ENCODE assay signal across 24 cellular contexts in genomic region chrX:150769408-150769807, GRCh38.
"Had no signal": no experiment of that assay in that cellular context is flagged by ENCODE, and none has a peak within 500 bp of the region (broad histone marks: within the 10 kb centered on the region; RNA-seq: fewer than 3 reads in every experiment).

No MANE protein-coding gene starts in this region.

- H3K4me3 ChIP-seq: gastrocnemius medialis, left lung, psoas muscle, sigmoid colon, stomach, thoracic aorta, transverse colon, upper lobe of right lung, uterus had no signal

- H3K4me1 ChIP-seq: psoas muscle, sigmoid colon, transverse colon, upper lobe of right lung, uterus had no signal

- H3K27me3 ChIP-seq: gastrocnemius medialis, left lung, neutrophil, sigmoid colon, stomach, transverse colon, upper lobe of right lung, uterus had no signal

- H3K27ac ChIP-seq: epithelial cell of prostate, gastrocnemius medialis, left lung, neutrophil, psoas muscle, sigmoid colon, stomach, thoracic aorta, transverse colon, upper lobe of right lung, uterus had no signal

- H3K27ac Mint-ChIP-seq: natural killer cell; stimulated activated effector memory CD8-positive, alpha-beta T cell treated with anti-CD3 and anti-CD28 coated beads, Interleukin-12 subunit alpha, Interleukin-12 subunit beta, amount 100 ng/mL, for 72 hours had no signal

- H3K4me1 Mint-ChIP-seq: neural crest cell had no signal

- H3K36me3 ChIP-seq: left lung, transverse colon, upper lobe of right lung, uterus had no signal

- FAIRE-seq: keratinocyte had no signal

- H3K36me3 Mint-ChIP-seq: natural killer cell had no signal

- DNase-seq: central memory CD4-positive, alpha-beta T cell; cortex of kidney; effector CD4-positive, alpha-beta T cell; foreskin fibroblast; gastrocnemius medialis; left cardiac atrium; left lung; natural killer cell; psoas muscle; right cardiac atrium; sigmoid colon; stimulated activated CD4-positive, alpha-beta T cell treated with anti-CD3 and anti-CD28 coated beads, Interleukin-2, amount 100 ng/mL, for 24 hours; stimulated activated CD4-positive, alpha-beta T cell treated with anti-CD3 and anti-CD28 coated beads, Interleukin-4, amount 100 ng/mL, for 24 hours; stimulated activated naive CD4-positive, alpha-beta T cell treated with Interleukin-2 at 50 U/mL for 16 hours; stomach; transverse colon; upper lobe of right lung; uterus had no signal

- H3K9me3 Mint-ChIP-seq: natural killer cell; neural crest cell; stimulated activated effector memory CD8-positive, alpha-beta T cell treated with anti-CD3 and anti-CD28 coated beads, Interleukin-12 subunit alpha, Interleukin-12 subunit beta, amount 100 ng/mL, for 72 hours had no signal

- H3K9me3 ChIP-seq: gastrocnemius medialis, left lung, neutrophil, psoas muscle, sigmoid colon, stomach, thoracic aorta, transverse colon, upper lobe of right lung, uterus had no signal

- ATAC-seq: gastrocnemius medialis; left cardiac atrium; left lung; natural killer cell; psoas muscle; right cardiac atrium; stimulated activated effector memory CD8-positive, alpha-beta T cell treated with anti-CD3 and anti-CD28 coated beads, Interleukin-12 subunit alpha, Interleukin-12 subunit beta, amount 100 ng/mL, for 72 hours; upper lobe of right lung had no signal

- H3K4me3 Mint-ChIP-seq: natural killer cell; neural crest cell; stimulated activated effector memory CD8-positive, alpha-beta T cell treated with anti-CD3 and anti-CD28 coated beads, Interleukin-12 subunit alpha, Interleukin-12 subunit beta, amount 100 ng/mL, for 72 hours had no signal
